8 cellular contexts compared by ENCODE assay signal in genomic region chr3:127750226-127751031, GRCh38.
DNase-seq lines count a peak whose midpoint lies in the region; ATAC-seq and TF ChIP-seq lines count a peak whose summit lies in the region.

No MANE protein-coding gene starts in this region.

- no peak overlapping the region for H3K4me3 ChIP-seq in fibroblast of lung (replicated peaks in 1 of 4; ENCODE audit: control extremely low read depth in 1 of 4, insufficient read depth in 1 of 4, low read depth in 3 of 4, low read length in 4 of 4)
- H3K4me3 ChIP-seq in mesendoderm (ENCODE audit: low read length): no peak overlapping the region

- H3K56ac ChIP-seq in mesendoderm (ENCODE audit: low read length): no peak overlapping the region

- H2BK5ac ChIP-seq in mesendoderm (ENCODE audit: low read length): no peak overlapping the region

- H3K27me3 ChIP-seq in fibroblast of lung (ENCODE audit: control insufficient read depth, insufficient read depth, low read length) (no peaks in the 10 kb centered on the region), mesendoderm (ENCODE audit: insufficient read depth, low read length, poor library complexity) (no peaks in the 10 kb centered on the region)

- H2BK120ac ChIP-seq in mesendoderm (ENCODE audit: low read depth, low read length): no peak overlapping the region

- no peak overlapping the region for H3K18ac ChIP-seq in mesendoderm (ENCODE audit: low read length)

- no peaks in the 10 kb centered on the region for H3K79me1 ChIP-seq in mesendoderm (ENCODE audit: low read length)

- H3K27ac ChIP-seq in fibroblast of lung (ENCODE audit: insufficient read depth, low read length) (peak overlapping the region; percentile 42), mesendoderm (ENCODE audit: low read depth, low read length) (no peak overlapping the region)

- H3K9ac ChIP-seq in fibroblast of lung (ENCODE audit: insufficient read depth, low read length) (no peak overlapping the region), mesendoderm (ENCODE audit: low read length) (no peak overlapping the region)

- no peaks in the 10 kb centered on the region for H4K20me1 ChIP-seq in fibroblast of lung (ENCODE audit: control insufficient read depth, extremely low read depth, insufficient read depth, low read length)

- H3K4ac ChIP-seq in mesendoderm (ENCODE audit: low read depth, low read length): no peak overlapping the region

- no peak overlapping the region for H4K8ac ChIP-seq in mesendoderm (ENCODE audit: low read depth, low read length)

- H3K4me1 ChIP-seq in fibroblast of lung (ENCODE audit: control insufficient read depth, extremely low read depth, insufficient read depth, low read length) (peaks cover 34% of the 10 kb centered on the region), mesendoderm (ENCODE audit: control insufficient read depth, low read depth, low read length) (no peaks in the 10 kb centered on the region)

- H3K79me2 ChIP-seq in fibroblast of lung (ENCODE audit: control insufficient read depth, insufficient read depth, low read length): peaks cover 2% of the 10 kb centered on the region
- no peaks in the 10 kb centered on the region for H3K79me2 ChIP-seq in mesendoderm (ENCODE audit: control insufficient read depth, insufficient read depth, low read length)

- H3K36me3 ChIP-seq in fibroblast of lung (ENCODE audit: control insufficient read depth, insufficient read depth, low read length) (peaks cover 2% of the 10 kb centered on the region), mesendoderm (ENCODE audit: control insufficient read depth, insufficient read depth, low read length) (no peaks in the 10 kb centered on the region)

- H2AK5ac ChIP-seq in mesendoderm (ENCODE audit: low read length): no peak overlapping the region

- no peak overlapping the region for H4K5ac ChIP-seq in mesendoderm (ENCODE audit: low read length)

- ATAC-seq in HG02588 (IDR thresholded peaks at IDR 0.05; ENCODE audit: unreplicated experiment): peak; percentile 27

- H2AFZ ChIP-seq in fibroblast of lung (ENCODE audit: low read length): no peak overlapping the region

- no peak overlapping the region for H3K23ac ChIP-seq in mesendoderm (ENCODE audit: low read length)

- no peak for TF ChIP-seq CTCF in fibroblast of lung (conservative IDR thresholded peaks at IDR 0.05 in 1 of 2, IDR thresholded peaks at IDR 0.05 in 1 of 2; ENCODE audit: low read depth in 1 of 2, low read length in 2 of 2)

- H3K9me3 ChIP-seq in fibroblast of lung (ENCODE audit: control insufficient read depth, insufficient read depth, low read depth, low read length): no peaks in the 10 kb centered on the region

- H2BK15ac ChIP-seq in mesendoderm (replicated peaks; ENCODE audit: low read depth): no peak overlapping the region

- DNase-seq in activated effector memory CD4-positive, alpha-beta T cell treated with anti-CD3 and anti-CD28 coated beads, Interleukin-2, amount 50 U/mL, for 16 hours: peak; percentile 28
- DNase-seq in activated effector memory CD4-positive, alpha-beta T cell treated with Interleukin-2 at 50 U/mL for 16 hours: no peak
- peak; percentile 73 for DNase-seq in NCI-H226
- DNase-seq in fibroblast of lung (ENCODE audit: low read depth in 2 of 2): peak; percentile 83 to 85
- DNase-seq in mesendoderm: no peak
- no peak for DNase-seq in stimulated activated naive CD4-positive, alpha-beta T cell treated with Interleukin-2 at 50 U/mL for 16 hours (lab: John Stamatoyannopoulos, UW)
- DNase-seq in NCI-H1048 (lab: John Stamatoyannopoulos, UW): no peak

- WGBS in mesendoderm (ENCODE audit: extremely low coverage, insufficient coverage, low lambda C conversion rate): no CpG with 5 or more reads among the region's 12 CpGs

- H3K4me2 ChIP-seq in fibroblast of lung (ENCODE audit: extremely low read depth, insufficient read depth, low read length) (no peak overlapping the region), mesendoderm (ENCODE audit: low read length) (no peak overlapping the region)

Comparison
In these comparisons a context has a peak if more than half of its experiments do, and no peak if none do; other contexts are left out.
1. DNase-seq: peak in activated effector memory CD4-positive, alpha-beta T cell treated with anti-CD3 and anti-CD28 coated beads, Interleukin-2, amount 50 U/mL, for 16 hours (single experiment), NCI-H226 (single experiment) and fibroblast of lung (2 of 2); none in activated effector memory CD4-positive, alpha-beta T cell treated with Interleukin-2 at 50 U/mL for 16 hours (single experiment), mesendoderm (single experiment), stimulated activated naive CD4-positive, alpha-beta T cell treated with Interleukin-2 at 50 U/mL for 16 hours (single experiment) and NCI-H1048 (single experiment).